ENCODE assay signal across 8 cellular contexts in genomic region chr9:93304574-93305496, GRCh38.
DNase-seq lines count a peak whose midpoint lies in the region; ATAC-seq and TF ChIP-seq lines count a peak whose summit lies in the region.

No MANE protein-coding gene starts in this region.

- peak; percentile 87 for DNase-seq in AG08396 (ENCODE audit: low spot score)
- DNase-seq in ecto neural progenitor cell (ENCODE audit: low spot score), result peak; percentile 84
- DNase-seq in lung (ENCODE audit: low spot score), result no peak
- peak; percentile 36 to 55 for DNase-seq in uterus

- no peaks in the 10 kb centered on the region for H3K36me3 ChIP-seq in OCI-LY3 (replicated peaks; ENCODE audit: low read depth, low read length)
- H3K36me3 ChIP-seq in lung (ENCODE audit: control insufficient read depth in 2 of 2, insufficient read depth in 2 of 2, low read length in 2 of 2), result no peaks in the 10 kb centered on the region
- no peaks in the 10 kb centered on the region for H3K36me3 ChIP-seq in uterus

- no peaks in the 10 kb centered on the region for H3K4me1 ChIP-seq in OCI-LY3 (ENCODE audit: low read length)
- no peaks in the 10 kb centered on the region for H3K4me1 ChIP-seq in lung (ENCODE audit: control insufficient read depth in 2 of 2, insufficient read depth in 2 of 2, low read length in 2 of 2)
- H3K4me1 ChIP-seq in uterus, result no peaks in the 10 kb centered on the region

- intact Hi-C loops in uterus (cut with DNase I; ENCODE audit: low total_unique reads), result no loop called here

- ATAC-seq in lung (ENCODE audit: insufficient read depth, low FRiP score) (peak; percentile 23), HG03108 (IDR thresholded peaks at IDR 0.05; ENCODE audit: unreplicated experiment) (no peak), HG03520 (IDR thresholded peaks at IDR 0.05; ENCODE audit: unreplicated experiment) (no peak)

- no peak for TF ChIP-seq POLR2A in uterus (IDR thresholded peaks at IDR 0.05)

- H3K9me3 ChIP-seq in OCI-LY3 (ENCODE audit: insufficient read depth, low read length), result no peaks in the 10 kb centered on the region
- peaks cover 0 to 2% of the 10 kb centered on the region in 2 donors for H3K9me3 ChIP-seq in lung (ENCODE audit: control insufficient read depth in 2 of 2, insufficient read depth in 1 of 2, low read length in 1 of 2)
- no peaks in the 10 kb centered on the region for H3K9me3 ChIP-seq in uterus

- 66 to 75% methylated on average over 17 of the region's 17 CpGs for WGBS in lung, 2 donors

- H4K20me1 ChIP-seq in OCI-LY3 (ENCODE audit: insufficient read depth, low read length), result no peaks in the 10 kb centered on the region

- H3K27me3 ChIP-seq in OCI-LY3 (ENCODE audit: low read depth, low read length), result peaks cover 3% of the 10 kb centered on the region; the same call in 1 of the 2 replicates
- H3K27me3 ChIP-seq in lung (ENCODE audit: control insufficient read depth, insufficient read depth), result no peaks in the 10 kb centered on the region
- H3K27me3 ChIP-seq in uterus, result no peaks in the 10 kb centered on the region

- H3K27ac ChIP-seq in OCI-LY3 (ENCODE audit: low read length) (no peak overlapping the region), lung (ENCODE audit: low read depth in 1 of 2, low read length in 1 of 2) (no peak overlapping the region), uterus (no peak overlapping the region)

- H3K9ac ChIP-seq in OCI-LY3 (ENCODE audit: low read length), result no peak overlapping the region

- no peaks in the 10 kb centered on the region for H3K79me2 ChIP-seq in OCI-LY3 (ENCODE audit: low read length)

- H2AFZ ChIP-seq in OCI-LY3 (ENCODE audit: low read depth, low read length), result no peak overlapping the region

- no peak overlapping the region for H3K4me2 ChIP-seq in OCI-LY3 (ENCODE audit: low read length)

- no peak overlapping the region for H3K4me3 ChIP-seq in OCI-LY3 (ENCODE audit: low read length)
- H3K4me3 ChIP-seq in lung, result no peak overlapping the region
- no peak overlapping the region for H3K4me3 ChIP-seq in uterus

- TF ChIP-seq CTCF in GM12873 (IDR thresholded peaks at IDR 0.05; ENCODE audit: insufficient read depth, low read depth, low read length, missing control alignments) (peak; percentile 59), OCI-LY3 (IDR thresholded peaks at IDR 0.05; ENCODE audit: low read depth, low read length) (peak; percentile 61), lung (IDR thresholded peaks at IDR 0.05; ENCODE audit: control extremely low read depth, extremely low read depth) (peak; percentile 15), uterus (IDR thresholded peaks at IDR 0.05) (peak; percentile 42 to 60 (median 54))
